Comparison of ENCODE assay signal across 2 cellular contexts in the genomic region with DNA sequence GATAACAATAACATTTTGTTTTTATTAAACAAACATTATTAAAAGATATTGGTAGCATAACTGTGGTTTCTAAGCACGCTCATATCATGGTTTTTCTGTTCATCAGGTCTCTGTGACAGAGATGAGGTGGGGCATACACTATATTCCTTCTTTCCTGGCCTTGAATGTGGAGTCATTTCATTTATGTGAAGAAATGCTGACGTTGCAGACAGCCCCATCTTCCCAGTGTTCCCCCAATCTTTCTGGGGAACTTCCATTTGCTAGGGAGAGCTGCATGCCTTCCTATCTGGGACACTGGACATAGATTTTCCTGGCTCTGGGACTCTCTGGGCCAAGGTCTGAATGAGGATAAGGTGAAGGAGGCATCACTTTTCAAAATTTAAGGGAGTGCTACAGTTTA.
TF ChIP-seq lines count a peak whose summit lies in the region.

No MANE protein-coding gene starts in this region.

TF ChIP-seq in A549, 52 proteins besides CTCF, POLR2A, EP300 and RAD21:
- TF ChIP-seq HDAC2 (IDR thresholded peaks at IDR 0.05) (no peak), MAFK (IDR thresholded peaks at IDR 0.05; ENCODE audit: partially characterized antibody) (peak; percentile 91)

TF ChIP-seq in IMR-90, 13 proteins besides CTCF, POLR2A, EP300 and RAD21:
- TF ChIP-seq MAFK (IDR thresholded peaks at IDR 0.05; ENCODE audit: low read depth, low read length) (peak; percentile 93), NFE2L2 (IDR thresholded peaks at IDR 0.05; ENCODE audit: low read depth, low read length) (no peak)
- TF ChIP-seq, protein P1, sequence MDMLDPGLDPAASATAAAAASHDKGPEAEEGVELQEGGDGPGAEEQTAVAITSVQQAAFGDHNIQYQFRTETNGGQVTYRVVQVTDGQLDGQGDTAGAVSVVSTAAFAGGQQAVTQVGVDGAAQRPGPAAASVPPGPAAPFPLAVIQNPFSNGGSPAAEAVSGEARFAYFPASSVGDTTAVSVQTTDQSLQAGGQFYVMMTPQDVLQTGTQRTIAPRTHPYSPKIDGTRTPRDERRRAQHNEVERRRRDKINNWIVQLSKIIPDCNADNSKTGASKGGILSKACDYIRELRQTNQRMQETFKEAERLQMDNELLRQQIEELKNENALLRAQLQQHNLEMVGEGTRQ (IDR thresholded peaks at IDR 0.05; ENCODE audit: low read depth, low read length), result no peak
